19 cellular contexts compared by ENCODE assay signal in genomic region chr21:42012763-42013329, GRCh38. TPM values are rescaled to one million over a fixed set of nuclear protein-coding genes. Genes with fewer than 3 reads are reported as not detected.
A peak's percentile ranks its signal among the peaks of the same experiment; 100 is the strongest.
DNase-seq lines count a peak whose midpoint lies in the region; ATAC-seq lines count a peak whose summit lies in the region.
"Had no signal": no experiment of that assay in that cellular context is flagged by ENCODE, and none has a peak within 500 bp of the region (broad histone marks: within the 10 kb centered on the region; RNA-seq: fewer than 3 reads in every experiment).

No MANE protein-coding gene starts in this region.

- no peak for ATAC-seq in activated naive CD8-positive, alpha-beta T cell treated with anti-CD3 and anti-CD28 coated beads, Interleukin-2, amount 10 ng/mL, durations not matched to agents 7 days and 5 days (ENCODE audit: low read depth)
- ATAC-seq in activated CD4-positive, CD25-positive, alpha-beta regulatory T cell treated with anti-CD3 and anti-CD28 coated beads, Interleukin-2, amount 50 U/mL, for 24 hours, result no peak
- no peak for ATAC-seq in GM21825 (IDR thresholded peaks at IDR 0.05; ENCODE audit: unreplicated experiment)
- ATAC-seq: gastroesophageal sphincter had no signal

- no peak overlapping the region for H3K4me3 ChIP-seq in mesenchymal stem cell (ENCODE audit: insufficient read depth in 1 of 2, low read depth in 1 of 2, low read length in 2 of 2)
- H3K4me3 ChIP-seq: BLaER1, gastroesophageal sphincter, sigmoid colon had no signal

- no peak overlapping the region for H3K4me2 ChIP-seq in mesenchymal stem cell (ENCODE audit: low read length, poor library complexity, severe bottlenecking)
- H3K4me2 ChIP-seq: BLaER1 had no signal

- H3K4me1 Mint-ChIP-seq in activated naive CD8-positive, alpha-beta T cell treated with anti-CD3 and anti-CD28 coated beads, Interleukin-2, amount 10 ng/mL, durations not matched to agents 7 days and 5 days, result peaks cover 9% of the 10 kb centered on the region
- peaks cover 8% of the 10 kb centered on the region for H3K4me1 Mint-ChIP-seq in activated naive CD8-positive, alpha-beta T cell treated with anti-CD3 and anti-CD28 coated beads for 36 hours
- peaks cover 8 to 9% of the 10 kb centered on the region in 2 donors for H3K4me1 Mint-ChIP-seq in immature natural killer cell

- no peak overlapping the region for H2BK15ac ChIP-seq in mesenchymal stem cell (ENCODE audit: low read depth, poor library complexity, severe bottlenecking)

- no peak overlapping the region for H3K9ac ChIP-seq in mesenchymal stem cell (ENCODE audit: low read length)
- H3K9ac ChIP-seq: BLaER1 had no signal

- H4K91ac ChIP-seq in mesenchymal stem cell (ENCODE audit: low read length), result no peak overlapping the region

- no peak overlapping the region for H2AFZ ChIP-seq in mesenchymal stem cell (ENCODE audit: low read depth, low read length)

- H3K27me3 ChIP-seq in mesenchymal stem cell (ENCODE audit: control insufficient read depth in 1 of 2, insufficient read depth in 1 of 2, low read length in 2 of 2), result no peaks in the 10 kb centered on the region
- H3K27me3 ChIP-seq: gastroesophageal sphincter, sigmoid colon had no signal

- H3K9me3 Mint-ChIP-seq in activated naive CD8-positive, alpha-beta T cell treated with anti-CD3 and anti-CD28 coated beads, Interleukin-2, amount 10 ng/mL, durations not matched to agents 7 days and 5 days, result peaks cover 2% of the 10 kb centered on the region
- H3K9me3 Mint-ChIP-seq in activated naive CD8-positive, alpha-beta T cell treated with anti-CD3 and anti-CD28 coated beads for 36 hours, result no peaks in the 10 kb centered on the region
- no peaks in the 10 kb centered on the region for H3K9me3 Mint-ChIP-seq in immature natural killer cell

- H3K14ac ChIP-seq in mesenchymal stem cell (ENCODE audit: low read length in 2 of 2), result no peak overlapping the region

- no peak overlapping the region for H4K8ac ChIP-seq in mesenchymal stem cell (ENCODE audit: low read length)

- H2BK120ac ChIP-seq in mesenchymal stem cell (ENCODE audit: low read depth, low read length), result no peak overlapping the region

- peaks cover 0 to under 1% of the 10 kb centered on the region in 2 experiments for H3K36me3 ChIP-seq in mesenchymal stem cell (ENCODE audit: control insufficient read depth in 1 of 2, insufficient read depth in 2 of 2, low read depth in 1 of 2, low read length in 2 of 2)
- H3K36me3 ChIP-seq: BLaER1, gastroesophageal sphincter, sigmoid colon had no signal

- H3K4ac ChIP-seq in mesenchymal stem cell (ENCODE audit: low read depth in 1 of 2, low read length in 2 of 2), result no peak overlapping the region

- H3K79me1 ChIP-seq in mesenchymal stem cell (replicated peaks; ENCODE audit: low read length, poor library complexity, severe bottlenecking), result peaks cover 7% of the 10 kb centered on the region

- no peak for DNase-seq in activated naive CD8-positive, alpha-beta T cell treated with anti-CD3 and anti-CD28 coated beads, Interleukin-2, amount 10 ng/mL, durations not matched to agents 7 days and 5 days
- DNase-seq in activated naive CD8-positive, alpha-beta T cell treated with anti-CD3 and anti-CD28 coated beads for 36 hours, result no peak
- DNase-seq in NCI-H2196 (lab: John Stamatoyannopoulos, UW; ENCODE audit: unreplicated experiment), result peak; percentile 66
- DNase-seq in immature natural killer cell, result no peak
- DNase-seq in ureter (ENCODE audit: low spot score), result peak; percentile 36
- DNase-seq in mesenchymal stem cell, result no peak
- DNase-seq: activated effector memory CD4-positive, alpha-beta T cell treated with anti-CD3 and anti-CD28 coated beads, Interleukin-2, amount 50 U/mL, for 16 hours; kidney; NCI-H1436 treated with DMSO at 0.1 percent for 48 hours; OCI-M1; sigmoid colon; stimulated activated CD4-positive, alpha-beta T cell treated with anti-CD3 and anti-CD28 coated beads, Interleukin-4, amount 100 ng/mL, for 24 hours; stimulated activated naive CD4-positive, alpha-beta T cell had no signal

- peak overlapping the region; percentile 22 for H3K27ac Mint-ChIP-seq in activated naive CD8-positive, alpha-beta T cell treated with anti-CD3 and anti-CD28 coated beads, Interleukin-2, amount 10 ng/mL, durations not matched to agents 7 days and 5 days
- no peak overlapping the region for H3K27ac Mint-ChIP-seq in activated naive CD8-positive, alpha-beta T cell treated with anti-CD3 and anti-CD28 coated beads for 36 hours
- H3K27ac Mint-ChIP-seq in immature natural killer cell, result peak overlapping the region in 3 of 6 donors; percentile 24 to 55 (median 34)

- no peak overlapping the region for H3K27ac ChIP-seq in mesenchymal stem cell (ENCODE audit: low read length, poor library complexity, severe bottlenecking)
- H3K27ac ChIP-seq: BLaER1, gastroesophageal sphincter, sigmoid colon had no signal

- peaks cover 11% of the 10 kb centered on the region for H3K27me3 Mint-ChIP-seq in activated naive CD8-positive, alpha-beta T cell treated with anti-CD3 and anti-CD28 coated beads, Interleukin-2, amount 10 ng/mL, durations not matched to agents 7 days and 5 days
- peaks cover 5% of the 10 kb centered on the region for H3K27me3 Mint-ChIP-seq in activated naive CD8-positive, alpha-beta T cell treated with anti-CD3 and anti-CD28 coated beads for 36 hours
- peaks cover 11 to 14% (median 14%) of the 10 kb centered on the region in 3 donors for H3K27me3 Mint-ChIP-seq in immature natural killer cell (ENCODE audit: low read depth in 3 of 3)

- H2AK5ac ChIP-seq in mesenchymal stem cell (ENCODE audit: low read length, severe bottlenecking), result no peak overlapping the region

- no peak overlapping the region for H2BK5ac ChIP-seq in mesenchymal stem cell (ENCODE audit: low read depth, low read length, poor library complexity, severe bottlenecking)

- H2BK12ac ChIP-seq in mesenchymal stem cell (ENCODE audit: low read length in 2 of 2), result no peak overlapping the region

- WGBS in mesenchymal stem cell, result 95% methylated on average over 3 of the region's 3 CpGs

- H3K23ac ChIP-seq in mesenchymal stem cell (ENCODE audit: low read length in 2 of 2), result no peak overlapping the region

- H3K4me3 Mint-ChIP-seq in activated naive CD8-positive, alpha-beta T cell treated with anti-CD3 and anti-CD28 coated beads, Interleukin-2, amount 10 ng/mL, durations not matched to agents 7 days and 5 days, result no peak overlapping the region
- no peak overlapping the region for H3K4me3 Mint-ChIP-seq in activated naive CD8-positive, alpha-beta T cell treated with anti-CD3 and anti-CD28 coated beads for 36 hours
- H3K4me3 Mint-ChIP-seq in immature natural killer cell, result peak overlapping the region in 4 of 5 donors; percentile 60 to 92 (median 76)

- no peak overlapping the region for H3K18ac ChIP-seq in mesenchymal stem cell (ENCODE audit: low read depth in 1 of 2, low read length in 2 of 2)

- H3K4me1 ChIP-seq in mesenchymal stem cell (ENCODE audit: control insufficient read depth, insufficient read depth, low read depth, low read length), result peaks cover 14% of the 10 kb centered on the region

- POLR2A ChIA-PET in activated naive CD8-positive, alpha-beta T cell treated with anti-CD3 and anti-CD28 coated beads, Interleukin-2, amount 10 ng/mL, durations not matched to agents 7 days and 5 days (lab: Charles Lee), result no interaction called here

- peaks cover 2% of the 10 kb centered on the region for H3K36me3 Mint-ChIP-seq in activated naive CD8-positive, alpha-beta T cell treated with anti-CD3 and anti-CD28 coated beads, Interleukin-2, amount 10 ng/mL, durations not matched to agents 7 days and 5 days
- peaks cover 10% of the 10 kb centered on the region for H3K36me3 Mint-ChIP-seq in activated naive CD8-positive, alpha-beta T cell treated with anti-CD3 and anti-CD28 coated beads for 36 hours
- H3K36me3 Mint-ChIP-seq in immature natural killer cell, result no peaks in the 10 kb centered on the region

- peaks cover 6% of the 10 kb centered on the region for H3K9me3 ChIP-seq in mesenchymal stem cell (ENCODE audit: control insufficient read depth, low read length)
- H3K9me3 ChIP-seq: gastroesophageal sphincter, sigmoid colon had no signal

RNA-seq across cellular contexts. Expression of gene ZBTB21, which starts 2.7 kb away (rescaled TPM):
- total RNA-seq in activated naive CD8-positive, alpha-beta T cell treated with anti-CD3 and anti-CD28 coated beads, Interleukin-2, amount 10 ng/mL, durations not matched to agents 7 days and 5 days, result 10 to 100 TPM; 20.3 to 27.2 TPM
- total RNA-seq in activated naive CD8-positive, alpha-beta T cell treated with anti-CD3 and anti-CD28 coated beads for 36 hours, result 10 to 100 TPM; 29.6 to 29.7 TPM
- polyA plus RNA-seq in immature natural killer cell, result 1 to 10 TPM; 1.3 to 4.1 (median 2.2) TPM
- total RNA-seq in ureter, result 24.5 TPM
- polyA plus RNA-seq in mesenchymal stem cell (2013, experiment 1 of 2), result 9.7 TPM
- 9.5 TPM for polyA plus RNA-seq in mesenchymal stem cell (2013, experiment 2 of 2)

RNA-seq across cellular contexts. Expression of gene UMODL1, which starts 58.3 kb away (rescaled TPM):
- under 1 TPM; 0.26 to 0.30 TPM for total RNA-seq in activated naive CD8-positive, alpha-beta T cell treated with anti-CD3 and anti-CD28 coated beads, Interleukin-2, amount 10 ng/mL, durations not matched to agents 7 days and 5 days
- total RNA-seq in activated naive CD8-positive, alpha-beta T cell treated with anti-CD3 and anti-CD28 coated beads for 36 hours, result not detected
- not detected for polyA plus RNA-seq in immature natural killer cell
- total RNA-seq in ureter, result not detected
- 0.07 TPM for polyA plus RNA-seq in mesenchymal stem cell (2013, experiment 1 of 2)
- 0.07 TPM for polyA plus RNA-seq in mesenchymal stem cell (2013, experiment 2 of 2)
- total RNA-seq: cardiac septum, gastroesophageal sphincter, kidney, myocyte, sigmoid colon had no signal

RNA-seq across cellular contexts. Expression of gene C2CD2, which starts 59.0 kb away (rescaled TPM):
- 10 to 100 TPM in 1 of 2 experiments, 1 to 10 TPM in 1; 9.4 to 11.9 TPM for total RNA-seq in activated naive CD8-positive, alpha-beta T cell treated with anti-CD3 and anti-CD28 coated beads, Interleukin-2, amount 10 ng/mL, durations not matched to agents 7 days and 5 days
- 1 to 10 TPM; 6.3 to 7.6 TPM for total RNA-seq in activated naive CD8-positive, alpha-beta T cell treated with anti-CD3 and anti-CD28 coated beads for 36 hours
- polyA plus RNA-seq in immature natural killer cell, result 1 to 10 TPM in 2 of 3 donors, not detected in 1; 2.1 TPM
- 66.4 TPM for total RNA-seq in ureter
- polyA plus RNA-seq in mesenchymal stem cell (2013, experiment 1 of 2), result 11.4 TPM
- polyA plus RNA-seq in mesenchymal stem cell (2013, experiment 2 of 2), result 11.3 TPM

Comparison
In these comparisons a context has a peak if more than half of its experiments do, and no peak if none do; other contexts are left out.
1. DNase-seq: peak in NCI-H2196 (single experiment) and ureter (single experiment); none in activated naive CD8-positive, alpha-beta T cell treated with anti-CD3 and anti-CD28 coated beads, Interleukin-2, amount 10 ng/mL, durations not matched to agents 7 days and 5 days (single experiment), activated naive CD8-positive, alpha-beta T cell treated with anti-CD3 and anti-CD28 coated beads for 36 hours (single experiment), immature natural killer cell (0 of 3) and mesenchymal stem cell (single experiment).
2. H3K4me3 Mint-ChIP-seq: peak in immature natural killer cell (4 of 5); none in activated naive CD8-positive, alpha-beta T cell treated with anti-CD3 and anti-CD28 coated beads, Interleukin-2, amount 10 ng/mL, durations not matched to agents 7 days and 5 days (single experiment) and activated naive CD8-positive, alpha-beta T cell treated with anti-CD3 and anti-CD28 coated beads for 36 hours (single experiment).